Comparison of ENCODE assay signal across 15 cellular contexts in the genomic region with DNA sequence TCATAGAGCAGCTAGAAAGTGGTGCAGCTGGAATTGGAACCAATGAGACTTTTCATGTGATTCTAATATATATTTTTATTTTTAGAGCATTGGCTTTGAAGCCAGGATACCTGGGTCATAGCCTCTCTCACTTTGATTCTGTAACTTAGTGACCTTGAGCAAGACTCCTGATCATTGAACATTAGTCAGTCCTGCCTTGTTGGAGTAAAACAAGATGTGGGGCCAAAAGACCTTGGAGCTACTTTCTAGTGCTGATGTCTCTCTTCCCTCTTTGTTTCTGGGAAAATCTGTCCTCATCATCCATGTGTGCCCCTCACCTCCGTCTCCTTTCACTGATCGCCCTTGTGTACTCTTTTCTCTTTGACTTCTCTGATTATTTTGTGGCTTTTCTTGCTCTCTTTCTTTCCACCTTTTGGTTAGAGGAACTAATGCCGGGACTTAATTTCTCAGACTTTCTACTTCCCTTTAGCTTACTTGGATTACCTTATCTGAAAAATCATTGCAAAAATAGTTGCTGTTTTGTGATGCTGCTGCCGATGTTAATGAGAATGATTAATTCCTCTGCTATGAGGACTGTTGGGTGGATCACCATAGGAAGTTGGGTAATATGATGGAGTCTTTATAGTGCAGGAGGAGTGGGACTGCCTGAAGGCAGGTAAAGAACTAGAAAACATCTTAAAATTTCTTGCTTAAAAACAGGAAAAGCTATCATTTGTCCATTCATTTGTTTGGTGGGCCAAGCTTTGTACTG.
DNase-seq lines count a peak whose midpoint lies in the region; ATAC-seq and TF ChIP-seq lines count a peak whose summit lies in the region.
"Had no signal": no experiment of that assay in that cellular context is flagged by ENCODE, and none has a peak within 500 bp of the region (broad histone marks: within the 10 kb centered on the region; RNA-seq: fewer than 3 reads in every experiment).

No MANE protein-coding gene starts in this region.

- TF ChIP-seq POLR2A in adrenal gland (IDR thresholded peaks at IDR 0.05) (no peak), upper lobe of left lung (IDR thresholded peaks at IDR 0.05) (no peak)

- in situ Hi-C loops in astrocyte of the spinal cord (cut with HindIII; ENCODE audit: low sequenced_read_pairs): no loop called here

- no peak for TF ChIP-seq EP300 in upper lobe of left lung (IDR thresholded peaks at IDR 0.05)

- no peaks in the 10 kb centered on the region for H3K27me3 ChIP-seq in adrenal gland
- no peaks in the 10 kb centered on the region for H3K27me3 ChIP-seq in upper lobe of left lung
- H3K27me3 ChIP-seq: thyroid gland had no signal

- H3K27ac ChIP-seq in adrenal gland (no peak overlapping the region), upper lobe of left lung (no peak overlapping the region)
- H3K27ac ChIP-seq: parathyroid adenoma, thyroid gland had no signal

- DNase-seq in AG08396 (ENCODE audit: low spot score): peak; percentile 27
- DNase-seq in HT-29 (ENCODE audit: low spot score): peak; percentile 67
- peak; percentile 12 for DNase-seq in astrocyte of the spinal cord (ENCODE audit: low read depth, low spot score)
- DNase-seq in kidney tubule cell (ENCODE audit: low spot score): peak; percentile 70
- no peak for DNase-seq in adrenal gland
- no peak for DNase-seq in activated CD4-positive, alpha-beta T cell treated with anti-CD3 and anti-CD28 coated beads, Interleukin-2, amount 50 U/mL, for 1 hour
- DNase-seq in NCI-H187 (lab: John Stamatoyannopoulos, UW): no peak
- DNase-seq in upper lobe of left lung: no peak
- DNase-seq: DMS53, KBM-7, NCI-H2081 treated with DMSO at 0.1 percent for 48 hours, NCI-H774, thyroid gland had no signal

- TF ChIP-seq CTCF in astrocyte of the spinal cord (IDR thresholded peaks at IDR 0.05; ENCODE audit: low read depth, low read length): no peak
- TF ChIP-seq CTCF in adrenal gland (IDR thresholded peaks at IDR 0.05): no peak
- TF ChIP-seq CTCF in upper lobe of left lung (IDR thresholded peaks at IDR 0.05): no peak

- WGBS in adrenal gland, 4 donors: 37 to 70% (median 55%) methylated on average over 4 of the region's 4 CpGs
- 68 to 78% methylated on average over 4 of the region's 4 CpGs for WGBS in upper lobe of left lung, 2 donors

- H3K4me1 ChIP-seq in adrenal gland (replicated peaks in 1 of 2) (no peaks in the 10 kb centered on the region), upper lobe of left lung (no peaks in the 10 kb centered on the region)
- H3K4me1 ChIP-seq: thyroid gland had no signal

- H3K9me3 ChIP-seq in adrenal gland (replicated peaks in 1 of 3) (no peaks in the 10 kb centered on the region), upper lobe of left lung (no peaks in the 10 kb centered on the region)
- H3K9me3 ChIP-seq: thyroid gland had no signal

- intact Hi-C loops in adrenal gland (cut with DNase I): no loop called here

- no peak overlapping the region for H3K4me3 ChIP-seq in astrocyte of the spinal cord (ENCODE audit: low read depth, low read length)
- H3K4me3 ChIP-seq in adrenal gland: no peak overlapping the region
- H3K4me3 ChIP-seq in upper lobe of left lung: no peak overlapping the region
- H3K4me3 ChIP-seq: GM12878, thyroid gland had no signal

- no peak for ATAC-seq in upper lobe of left lung (ENCODE audit: low FRiP score in 2 of 2)
- ATAC-seq: GM12878 had no signal

- H3K36me3 ChIP-seq in adrenal gland (replicated peaks in 1 of 2) (no peaks in the 10 kb centered on the region), upper lobe of left lung (no peaks in the 10 kb centered on the region)
- H3K36me3 ChIP-seq: thyroid gland had no signal

Comparison
In these comparisons a context has a peak if more than half of its experiments do, and no peak if none do; other contexts are left out.
1. DNase-seq: peak in AG08396 (single experiment), HT-29 (single experiment), astrocyte of the spinal cord (single experiment) and kidney tubule cell (single experiment); none in adrenal gland (0 of 7), activated CD4-positive, alpha-beta T cell treated with anti-CD3 and anti-CD28 coated beads, Interleukin-2, amount 50 U/mL, for 1 hour (single experiment), NCI-H187 (0 of 2) and upper lobe of left lung (0 of 2).